ENCODE assay signal across 20 cellular contexts in the genomic region with DNA sequence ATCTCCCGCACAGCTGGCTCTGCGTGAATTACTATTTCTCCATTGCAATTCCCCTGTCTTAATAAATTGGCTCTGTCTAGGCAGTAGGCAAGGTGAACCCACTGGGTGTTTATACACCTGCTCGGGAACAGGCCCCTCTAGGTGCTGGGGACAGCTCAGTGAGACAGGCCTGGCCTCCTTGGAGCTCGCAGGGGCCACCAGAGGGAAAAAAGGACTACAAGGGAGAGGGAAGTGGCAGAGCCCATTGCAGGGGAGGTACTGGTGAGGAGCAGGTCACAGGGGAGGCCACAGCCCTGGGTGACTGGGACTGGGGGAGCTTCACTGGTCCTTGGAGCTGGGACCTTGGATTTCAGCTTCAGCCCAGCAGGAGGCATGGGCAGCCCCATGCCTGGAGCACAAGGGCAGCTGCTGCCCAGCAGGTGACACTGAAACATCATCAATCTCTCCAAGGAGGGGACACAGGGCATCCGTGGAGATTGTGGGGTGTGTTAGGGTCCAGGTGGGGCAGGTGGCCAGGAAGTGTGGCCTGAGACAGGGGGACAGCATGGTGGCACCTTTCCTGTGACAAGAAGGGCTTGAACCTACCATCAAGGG. TPM values are rescaled to one million over a fixed set of nuclear protein-coding genes. Genes with fewer than 3 reads are reported as not detected.
DNase-seq lines count a peak whose midpoint lies in the region; ATAC-seq, FAIRE-seq and TF ChIP-seq lines count a peak whose summit lies in the region.
"Had no signal": no experiment of that assay in that cellular context is flagged by ENCODE, and none has a peak within 500 bp of the region (broad histone marks: within the 10 kb centered on the region; RNA-seq: fewer than 3 reads in every experiment).

No MANE protein-coding gene starts in this region.

- no peaks in the 10 kb centered on the region for H3K36me3 Mint-ChIP-seq in activated T-helper 17 cell treated with anti-CD3 and anti-CD28 coated beads, Interleukin-2, amount 50 U/mL, for 72 hours (ENCODE audit: low read depth)
- H3K36me3 Mint-ChIP-seq in activated CD4-positive, alpha-beta T cell treated with anti-CD3 and anti-CD28 coated beads, Interleukin-2, amount 10 ng/mL, durations not matched to agents 24 days and 14 days (ENCODE audit: low read depth) = no peaks in the 10 kb centered on the region
- H3K36me3 Mint-ChIP-seq: activated naive CD8-positive, alpha-beta T cell treated with anti-CD3 and anti-CD28 coated beads, Interleukin-2, amount 10 ng/mL, durations not matched to agents 7 days and 5 days; IgD-negative memory B cell had no signal

- CTCF ChIA-PET in RWPE1 (lab: Yijun Ruan, JAX) = interaction anchor here (0.6 to 1.5 kb wide), 2 partner anchors 73 to 142 kb away, joined by 3 to 11 read pairs; no protein-coding TSS in a partner anchor

- in situ Hi-C loops in GM13977 (cut with MboI; ENCODE audit: low pct_unique_long_range_greater_than_20kb, low sequenced_read_pairs, unreplicated experiment) = no loop called here

- H3K4me3 Mint-ChIP-seq in activated T-helper 17 cell treated with anti-CD3 and anti-CD28 coated beads, Interleukin-2, amount 50 U/mL, for 72 hours = no peak overlapping the region
- no peak overlapping the region for H3K4me3 Mint-ChIP-seq in activated CD4-positive, alpha-beta T cell treated with anti-CD3 and anti-CD28 coated beads, Interleukin-2, amount 10 ng/mL, durations not matched to agents 24 days and 14 days
- H3K4me3 Mint-ChIP-seq: activated naive CD8-positive, alpha-beta T cell treated with anti-CD3 and anti-CD28 coated beads, Interleukin-2, amount 10 ng/mL, durations not matched to agents 7 days and 5 days; activated T-cell treated with anti-CD3 and anti-CD28 coated beads, Interleukin-2, amount 50 U/mL, for 72 hours; IgD-negative memory B cell had no signal

- no peaks in the 10 kb centered on the region for H3K4me1 Mint-ChIP-seq in activated T-helper 17 cell treated with anti-CD3 and anti-CD28 coated beads, Interleukin-2, amount 50 U/mL, for 72 hours
- H3K4me1 Mint-ChIP-seq in activated CD4-positive, alpha-beta T cell treated with anti-CD3 and anti-CD28 coated beads, Interleukin-2, amount 10 ng/mL, durations not matched to agents 24 days and 14 days = no peaks in the 10 kb centered on the region
- H3K4me1 Mint-ChIP-seq: activated naive CD8-positive, alpha-beta T cell treated with anti-CD3 and anti-CD28 coated beads, Interleukin-2, amount 10 ng/mL, durations not matched to agents 7 days and 5 days had no signal

- WGBS in small intestine, 3 donors = 20 to 61% (median 30%) methylated on average over 5 of the region's 5 CpGs

- no peaks in the 10 kb centered on the region for H3K9me3 ChIP-seq in small intestine (ENCODE audit: control insufficient read depth, low read depth)
- no peaks in the 10 kb centered on the region for H3K9me3 ChIP-seq in lower lobe of right lung

- ATAC-seq in HG02938 (IDR thresholded peaks at IDR 0.05; ENCODE audit: unreplicated experiment) = no peak
- no peak for ATAC-seq in lower lobe of right lung
- ATAC-seq in activated T-helper 17 cell treated with anti-CD3 and anti-CD28 coated beads, Interleukin-2, amount 50 U/mL, for 72 hours (replicated peaks) = no peak
- ATAC-seq: activated T-cell treated with anti-CD3 and anti-CD28 coated beads, Interleukin-2, amount 50 U/mL, for 72 hours; sciatic nerve had no signal

- peaks cover 24% of the 10 kb centered on the region for H3K27me3 Mint-ChIP-seq in activated T-helper 17 cell treated with anti-CD3 and anti-CD28 coated beads, Interleukin-2, amount 50 U/mL, for 72 hours
- H3K27me3 Mint-ChIP-seq in activated CD4-positive, alpha-beta T cell treated with anti-CD3 and anti-CD28 coated beads, Interleukin-2, amount 10 ng/mL, durations not matched to agents 24 days and 14 days = peaks cover 6% of the 10 kb centered on the region

- no peak overlapping the region for H3K27ac Mint-ChIP-seq in activated T-helper 17 cell treated with anti-CD3 and anti-CD28 coated beads, Interleukin-2, amount 50 U/mL, for 72 hours
- no peak overlapping the region for H3K27ac Mint-ChIP-seq in activated CD4-positive, alpha-beta T cell treated with anti-CD3 and anti-CD28 coated beads, Interleukin-2, amount 10 ng/mL, durations not matched to agents 24 days and 14 days
- H3K27ac Mint-ChIP-seq: activated naive CD8-positive, alpha-beta T cell treated with anti-CD3 and anti-CD28 coated beads, Interleukin-2, amount 10 ng/mL, durations not matched to agents 7 days and 5 days; activated T-cell treated with anti-CD3 and anti-CD28 coated beads, Interleukin-2, amount 50 U/mL, for 72 hours; IgD-negative memory B cell had no signal

- no peaks in the 10 kb centered on the region for H3K27me3 ChIP-seq in small intestine (ENCODE audit: control insufficient read depth in 2 of 2, insufficient read depth in 2 of 2, low read length in 2 of 2)
- H3K27me3 ChIP-seq in lower lobe of right lung (ENCODE audit: low read depth) = peaks cover 21% of the 10 kb centered on the region

- H3K36me3 ChIP-seq in small intestine (ENCODE audit: control insufficient read depth in 2 of 2, insufficient read depth in 2 of 2, low read length in 2 of 2) = peaks cover 0 to 3% of the 10 kb centered on the region in 2 donors
- no peaks in the 10 kb centered on the region for H3K36me3 ChIP-seq in lower lobe of right lung

- H3K9me3 Mint-ChIP-seq in activated T-helper 17 cell treated with anti-CD3 and anti-CD28 coated beads, Interleukin-2, amount 50 U/mL, for 72 hours = peaks cover 5% of the 10 kb centered on the region
- no peaks in the 10 kb centered on the region for H3K9me3 Mint-ChIP-seq in activated CD4-positive, alpha-beta T cell treated with anti-CD3 and anti-CD28 coated beads, Interleukin-2, amount 10 ng/mL, durations not matched to agents 24 days and 14 days
- H3K9me3 Mint-ChIP-seq: activated naive CD8-positive, alpha-beta T cell treated with anti-CD3 and anti-CD28 coated beads, Interleukin-2, amount 10 ng/mL, durations not matched to agents 7 days and 5 days had no signal

- intact Hi-C loops in lower lobe of right lung (cut with DNase I) = no loop called here
- intact Hi-C loops in activated CD4-positive, alpha-beta T cell treated with anti-CD3 and anti-CD28 coated beads, Interleukin-2, amount 10 ng/mL, durations not matched to agents 24 days and 14 days (cut with micrococcal nuclease) = no loop called here

- no peak for FAIRE-seq in small intestine (lab: Jason Lieb, UNC)
- FAIRE-seq: GM12891 had no signal

- H3K4me1 ChIP-seq in small intestine (ENCODE audit: control insufficient read depth in 2 of 2, insufficient read depth in 1 of 2, low read depth in 1 of 2, low read length in 1 of 2) (peaks cover 0 to 2% of the 10 kb centered on the region in 2 donors), lower lobe of right lung (no peaks in the 10 kb centered on the region)

- no peak overlapping the region for H3K4me3 ChIP-seq in fibroblast of the aortic adventitia (ENCODE audit: low read depth, low read length)
- H3K4me3 ChIP-seq in small intestine (ENCODE audit: low read depth in 1 of 2, low read length in 2 of 2) = no peak overlapping the region
- no peak overlapping the region for H3K4me3 ChIP-seq in lower lobe of right lung

- POLR2A ChIA-PET in RWPE1 (lab: Yijun Ruan, JAX; ENCODE audit: low non-redundant PET) = no interaction called here

- no peak for DNase-seq in GM13977 (ENCODE audit: low spot score)
- DNase-seq in RWPE1 (ENCODE audit: low spot score) = no peak
- no peak for DNase-seq in fibroblast of the aortic adventitia (ENCODE audit: low read depth)
- DNase-seq in small intestine = peak; percentile 34
- no peak for DNase-seq in lower lobe of right lung
- DNase-seq in activated CD4-positive, alpha-beta T cell treated with anti-CD3 and anti-CD28 coated beads, Interleukin-2, amount 10 ng/mL, durations not matched to agents 24 days and 14 days = no peak
- DNase-seq: activated CD4-positive, alpha-beta T cell treated with anti-CD3 and anti-CD28 coated beads, Interleukin-2, amount 50 U/mL, for 48 hours; activated naive CD8-positive, alpha-beta T cell treated with anti-CD3 and anti-CD28 coated beads, Interleukin-2, amount 10 ng/mL, durations not matched to agents 7 days and 5 days; activated T-cell treated with anti-CD3 and anti-CD28 coated beads, Interleukin-2, amount 50 U/mL, for 72 hours; effector CD8-positive, alpha-beta T cell; stimulated activated CD4-positive, alpha-beta T cell treated with anti-CD3 and anti-CD28 coated beads, Interleukin-2, amount 100 ng/mL, for 24 hours had no signal

- H3K27ac ChIP-seq in RWPE1 (0 out of 2 replicates have a peak overlapping the region, but pooled peaks have one; percentile 21), small intestine (ENCODE audit: low read depth in 1 of 2, low read length in 1 of 2) (peak overlapping the region in 1 of 2 donors; percentile 45), lower lobe of right lung (no peak overlapping the region)

- TF ChIP-seq CTCF in GM13977 (IDR thresholded peaks at IDR 0.05; ENCODE audit: extremely low read depth, insufficient read depth, missing control alignments) (peak; percentile 9), RWPE1 (conservative IDR thresholded peaks at IDR 0.05; ENCODE audit: low read depth) (no peak), fibroblast of the aortic adventitia (IDR thresholded peaks at IDR 0.05; ENCODE audit: insufficient read depth, low read length) (peak; percentile 7), lower lobe of right lung (IDR thresholded peaks at IDR 0.05) (no peak)

RNA-seq across cellular contexts. Expression of a gene that starts 31.2 kb away (rescaled TPM):
- total RNA-seq in fibroblast of the aortic adventitia (ENCODE audit: low replicate concordance) (1.1 and 17.4 TPM in 2 replicates), lower lobe of right lung (1.7 TPM)
- polyA plus RNA-seq in small intestine = 10 to 100 TPM; 15.6 to 73.4 (median 47.3) TPM
- total RNA-seq in activated T-helper 17 cell treated with anti-CD3 and anti-CD28 coated beads, Interleukin-2, amount 50 U/mL, for 72 hours = 1 to 10 TPM in 1 of 2 donors, not detected in 1; 1.0 TPM
- 1.2 and 1.3 TPM in 2 replicates for total RNA-seq in activated CD4-positive, alpha-beta T cell treated with anti-CD3 and anti-CD28 coated beads, Interleukin-2, amount 10 ng/mL, durations not matched to agents 24 days and 14 days
- total RNA-seq: activated naive CD8-positive, alpha-beta T cell treated with anti-CD3 and anti-CD28 coated beads, Interleukin-2, amount 10 ng/mL, durations not matched to agents 7 days and 5 days had no signal
- polyA plus RNA-seq: IgD-negative memory B cell had no signal

RNA-seq across cellular contexts. Expression of a gene that starts 50.6 kb away (rescaled TPM):
- total RNA-seq in fibroblast of the aortic adventitia (ENCODE audit: low replicate concordance) = not detected in 2 replicates
- not detected for polyA plus RNA-seq in small intestine
- total RNA-seq in lower lobe of right lung = not detected
- total RNA-seq in activated T-helper 17 cell treated with anti-CD3 and anti-CD28 coated beads, Interleukin-2, amount 50 U/mL, for 72 hours = not detected
- total RNA-seq in activated CD4-positive, alpha-beta T cell treated with anti-CD3 and anti-CD28 coated beads, Interleukin-2, amount 10 ng/mL, durations not matched to agents 24 days and 14 days = not detected in 2 replicates
- total RNA-seq: activated naive CD8-positive, alpha-beta T cell treated with anti-CD3 and anti-CD28 coated beads, Interleukin-2, amount 10 ng/mL, durations not matched to agents 7 days and 5 days; activated T-cell treated with anti-CD3 and anti-CD28 coated beads, Interleukin-2, amount 50 U/mL, for 72 hours; fibroblast of villous mesenchyme; G401; omental fat pad; sciatic nerve; subcutaneous adipose tissue had no signal
- polyA plus RNA-seq: IgD-negative memory B cell had no signal

Comparison
In these comparisons a context has a peak if more than half of its experiments do, and no peak if none do; other contexts are left out.
1. CTCF ChIP-seq: peak in GM13977 (single experiment) and fibroblast of the aortic adventitia (single experiment); none in RWPE1 (single experiment) and lower lobe of right lung (single experiment).